1 cellular context compared by ENCODE assay signal in the genomic region with DNA sequence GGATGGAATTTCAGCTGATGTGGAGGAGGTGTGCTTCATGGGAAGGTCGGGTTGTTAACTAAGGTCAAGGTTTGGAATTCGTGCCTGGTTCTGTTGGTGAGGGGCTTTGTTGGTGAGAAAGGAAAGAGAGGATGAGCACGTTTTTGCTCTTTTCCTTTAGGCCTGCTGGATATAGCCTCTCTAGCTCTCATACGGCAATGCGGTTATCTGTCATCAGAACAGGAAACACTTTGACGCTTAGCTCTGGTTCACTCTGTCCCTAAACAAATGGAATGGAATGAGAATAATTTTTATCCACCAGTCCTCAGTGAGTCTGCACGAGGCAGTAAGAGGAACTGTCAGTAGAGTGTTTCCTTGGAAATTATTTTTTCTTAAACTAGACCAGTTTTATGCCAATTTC.
A peak's percentile ranks its signal among the peaks of the same experiment; 100 is the strongest.
TF ChIP-seq lines count a peak whose summit lies in the region.

No MANE protein-coding gene starts in this region.

TF ChIP-seq in K562, 482 proteins besides CTCF, POLR2A, EP300 and RAD21 (continued from another document and continues in another):
- TF ChIP-seq, protein P1, sequence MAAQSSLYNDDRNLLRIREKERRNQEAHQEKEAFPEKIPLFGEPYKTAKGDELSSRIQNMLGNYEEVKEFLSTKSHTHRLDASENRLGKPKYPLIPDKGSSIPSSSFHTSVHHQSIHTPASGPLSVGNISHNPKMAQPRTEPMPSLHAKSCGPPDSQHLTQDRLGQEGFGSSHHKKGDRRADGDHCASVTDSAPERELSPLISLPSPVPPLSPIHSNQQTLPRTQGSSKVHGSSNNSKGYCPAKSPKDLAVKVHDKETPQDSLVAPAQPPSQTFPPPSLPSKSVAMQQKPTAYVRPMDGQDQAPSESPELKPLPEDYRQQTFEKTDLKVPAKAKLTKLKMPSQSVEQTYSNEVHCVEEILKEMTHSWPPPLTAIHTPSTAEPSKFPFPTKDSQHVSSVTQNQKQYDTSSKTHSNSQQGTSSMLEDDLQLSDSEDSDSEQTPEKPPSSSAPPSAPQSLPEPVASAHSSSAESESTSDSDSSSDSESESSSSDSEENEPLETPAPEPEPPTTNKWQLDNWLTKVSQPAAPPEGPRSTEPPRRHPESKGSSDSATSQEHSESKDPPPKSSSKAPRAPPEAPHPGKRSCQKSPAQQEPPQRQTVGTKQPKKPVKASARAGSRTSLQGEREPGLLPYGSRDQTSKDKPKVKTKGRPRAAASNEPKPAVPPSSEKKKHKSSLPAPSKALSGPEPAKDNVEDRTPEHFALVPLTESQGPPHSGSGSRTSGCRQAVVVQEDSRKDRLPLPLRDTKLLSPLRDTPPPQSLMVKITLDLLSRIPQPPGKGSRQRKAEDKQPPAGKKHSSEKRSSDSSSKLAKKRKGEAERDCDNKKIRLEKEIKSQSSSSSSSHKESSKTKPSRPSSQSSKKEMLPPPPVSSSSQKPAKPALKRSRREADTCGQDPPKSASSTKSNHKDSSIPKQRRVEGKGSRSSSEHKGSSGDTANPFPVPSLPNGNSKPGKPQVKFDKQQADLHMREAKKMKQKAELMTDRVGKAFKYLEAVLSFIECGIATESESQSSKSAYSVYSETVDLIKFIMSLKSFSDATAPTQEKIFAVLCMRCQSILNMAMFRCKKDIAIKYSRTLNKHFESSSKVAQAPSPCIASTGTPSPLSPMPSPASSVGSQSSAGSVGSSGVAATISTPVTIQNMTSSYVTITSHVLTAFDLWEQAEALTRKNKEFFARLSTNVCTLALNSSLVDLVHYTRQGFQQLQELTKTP (IDR thresholded peaks at IDR 0.05; ENCODE audit: low read depth in 1 of 2, partially characterized antibody in 2 of 2) = peak in 1 of 2 experiments; percentile 45
- TF ChIP-seq, protein P2, sequence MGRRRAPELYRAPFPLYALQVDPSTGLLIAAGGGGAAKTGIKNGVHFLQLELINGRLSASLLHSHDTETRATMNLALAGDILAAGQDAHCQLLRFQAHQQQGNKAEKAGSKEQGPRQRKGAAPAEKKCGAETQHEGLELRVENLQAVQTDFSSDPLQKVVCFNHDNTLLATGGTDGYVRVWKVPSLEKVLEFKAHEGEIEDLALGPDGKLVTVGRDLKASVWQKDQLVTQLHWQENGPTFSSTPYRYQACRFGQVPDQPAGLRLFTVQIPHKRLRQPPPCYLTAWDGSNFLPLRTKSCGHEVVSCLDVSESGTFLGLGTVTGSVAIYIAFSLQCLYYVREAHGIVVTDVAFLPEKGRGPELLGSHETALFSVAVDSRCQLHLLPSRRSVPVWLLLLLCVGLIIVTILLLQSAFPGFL (CRISPR knock-in tag; IDR thresholded peaks at IDR 0.05) = no peak
- TF ChIP-seq, protein P3, sequence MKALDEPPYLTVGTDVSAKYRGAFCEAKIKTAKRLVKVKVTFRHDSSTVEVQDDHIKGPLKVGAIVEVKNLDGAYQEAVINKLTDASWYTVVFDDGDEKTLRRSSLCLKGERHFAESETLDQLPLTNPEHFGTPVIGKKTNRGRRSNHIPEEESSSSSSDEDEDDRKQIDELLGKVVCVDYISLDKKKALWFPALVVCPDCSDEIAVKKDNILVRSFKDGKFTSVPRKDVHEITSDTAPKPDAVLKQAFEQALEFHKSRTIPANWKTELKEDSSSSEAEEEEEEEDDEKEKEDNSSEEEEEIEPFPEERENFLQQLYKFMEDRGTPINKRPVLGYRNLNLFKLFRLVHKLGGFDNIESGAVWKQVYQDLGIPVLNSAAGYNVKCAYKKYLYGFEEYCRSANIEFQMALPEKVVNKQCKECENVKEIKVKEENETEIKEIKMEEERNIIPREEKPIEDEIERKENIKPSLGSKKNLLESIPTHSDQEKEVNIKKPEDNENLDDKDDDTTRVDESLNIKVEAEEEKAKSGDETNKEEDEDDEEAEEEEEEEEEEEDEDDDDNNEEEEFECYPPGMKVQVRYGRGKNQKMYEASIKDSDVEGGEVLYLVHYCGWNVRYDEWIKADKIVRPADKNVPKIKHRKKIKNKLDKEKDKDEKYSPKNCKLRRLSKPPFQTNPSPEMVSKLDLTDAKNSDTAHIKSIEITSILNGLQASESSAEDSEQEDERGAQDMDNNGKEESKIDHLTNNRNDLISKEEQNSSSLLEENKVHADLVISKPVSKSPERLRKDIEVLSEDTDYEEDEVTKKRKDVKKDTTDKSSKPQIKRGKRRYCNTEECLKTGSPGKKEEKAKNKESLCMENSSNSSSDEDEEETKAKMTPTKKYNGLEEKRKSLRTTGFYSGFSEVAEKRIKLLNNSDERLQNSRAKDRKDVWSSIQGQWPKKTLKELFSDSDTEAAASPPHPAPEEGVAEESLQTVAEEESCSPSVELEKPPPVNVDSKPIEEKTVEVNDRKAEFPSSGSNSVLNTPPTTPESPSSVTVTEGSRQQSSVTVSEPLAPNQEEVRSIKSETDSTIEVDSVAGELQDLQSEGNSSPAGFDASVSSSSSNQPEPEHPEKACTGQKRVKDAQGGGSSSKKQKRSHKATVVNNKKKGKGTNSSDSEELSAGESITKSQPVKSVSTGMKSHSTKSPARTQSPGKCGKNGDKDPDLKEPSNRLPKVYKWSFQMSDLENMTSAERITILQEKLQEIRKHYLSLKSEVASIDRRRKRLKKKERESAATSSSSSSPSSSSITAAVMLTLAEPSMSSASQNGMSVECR (CRISPR knock-in tag; IDR thresholded peaks at IDR 0.05) = no peak
- no peak for TF ChIP-seq CBFA2T3 (IDR thresholded peaks at IDR 0.05)
- TF ChIP-seq MYC (IDR thresholded peaks at IDR 0.05; ENCODE audit: low read depth, low read length) = no peak
- TF ChIP-seq MYC (CRISPR knock-in tag; IDR thresholded peaks at IDR 0.05; ENCODE audit: borderline replicate concordance, low read depth) = no peak
- peak; percentile 33; the same call in 1 of the 2 replicates for TF ChIP-seq ESRRA (IDR thresholded peaks at IDR 0.05; ENCODE audit: borderline replicate concordance, low read depth)
- peak; percentile 23; the same call in 1 of the 2 replicates for TF ChIP-seq TEAD4 (IDR thresholded peaks at IDR 0.05; ENCODE audit: low read length)
- TF ChIP-seq TEAD4 (CRISPR knock-in tag; IDR thresholded peaks at IDR 0.05; ENCODE audit: borderline replicate concordance) = no peak
- TF ChIP-seq KAT8 (IDR thresholded peaks at IDR 0.05; ENCODE audit: low read depth) = no peak
- TF ChIP-seq MTA3 (IDR thresholded peaks at IDR 0.05; ENCODE audit: borderline replicate concordance) = 0 out of 2 replicates have a peak, but pooled peaks have one; percentile 24
- peak; percentile 77 for TF ChIP-seq MEIS2 (IDR thresholded peaks at IDR 0.05; ENCODE audit: partially characterized antibody)
- TF ChIP-seq, protein P4, sequence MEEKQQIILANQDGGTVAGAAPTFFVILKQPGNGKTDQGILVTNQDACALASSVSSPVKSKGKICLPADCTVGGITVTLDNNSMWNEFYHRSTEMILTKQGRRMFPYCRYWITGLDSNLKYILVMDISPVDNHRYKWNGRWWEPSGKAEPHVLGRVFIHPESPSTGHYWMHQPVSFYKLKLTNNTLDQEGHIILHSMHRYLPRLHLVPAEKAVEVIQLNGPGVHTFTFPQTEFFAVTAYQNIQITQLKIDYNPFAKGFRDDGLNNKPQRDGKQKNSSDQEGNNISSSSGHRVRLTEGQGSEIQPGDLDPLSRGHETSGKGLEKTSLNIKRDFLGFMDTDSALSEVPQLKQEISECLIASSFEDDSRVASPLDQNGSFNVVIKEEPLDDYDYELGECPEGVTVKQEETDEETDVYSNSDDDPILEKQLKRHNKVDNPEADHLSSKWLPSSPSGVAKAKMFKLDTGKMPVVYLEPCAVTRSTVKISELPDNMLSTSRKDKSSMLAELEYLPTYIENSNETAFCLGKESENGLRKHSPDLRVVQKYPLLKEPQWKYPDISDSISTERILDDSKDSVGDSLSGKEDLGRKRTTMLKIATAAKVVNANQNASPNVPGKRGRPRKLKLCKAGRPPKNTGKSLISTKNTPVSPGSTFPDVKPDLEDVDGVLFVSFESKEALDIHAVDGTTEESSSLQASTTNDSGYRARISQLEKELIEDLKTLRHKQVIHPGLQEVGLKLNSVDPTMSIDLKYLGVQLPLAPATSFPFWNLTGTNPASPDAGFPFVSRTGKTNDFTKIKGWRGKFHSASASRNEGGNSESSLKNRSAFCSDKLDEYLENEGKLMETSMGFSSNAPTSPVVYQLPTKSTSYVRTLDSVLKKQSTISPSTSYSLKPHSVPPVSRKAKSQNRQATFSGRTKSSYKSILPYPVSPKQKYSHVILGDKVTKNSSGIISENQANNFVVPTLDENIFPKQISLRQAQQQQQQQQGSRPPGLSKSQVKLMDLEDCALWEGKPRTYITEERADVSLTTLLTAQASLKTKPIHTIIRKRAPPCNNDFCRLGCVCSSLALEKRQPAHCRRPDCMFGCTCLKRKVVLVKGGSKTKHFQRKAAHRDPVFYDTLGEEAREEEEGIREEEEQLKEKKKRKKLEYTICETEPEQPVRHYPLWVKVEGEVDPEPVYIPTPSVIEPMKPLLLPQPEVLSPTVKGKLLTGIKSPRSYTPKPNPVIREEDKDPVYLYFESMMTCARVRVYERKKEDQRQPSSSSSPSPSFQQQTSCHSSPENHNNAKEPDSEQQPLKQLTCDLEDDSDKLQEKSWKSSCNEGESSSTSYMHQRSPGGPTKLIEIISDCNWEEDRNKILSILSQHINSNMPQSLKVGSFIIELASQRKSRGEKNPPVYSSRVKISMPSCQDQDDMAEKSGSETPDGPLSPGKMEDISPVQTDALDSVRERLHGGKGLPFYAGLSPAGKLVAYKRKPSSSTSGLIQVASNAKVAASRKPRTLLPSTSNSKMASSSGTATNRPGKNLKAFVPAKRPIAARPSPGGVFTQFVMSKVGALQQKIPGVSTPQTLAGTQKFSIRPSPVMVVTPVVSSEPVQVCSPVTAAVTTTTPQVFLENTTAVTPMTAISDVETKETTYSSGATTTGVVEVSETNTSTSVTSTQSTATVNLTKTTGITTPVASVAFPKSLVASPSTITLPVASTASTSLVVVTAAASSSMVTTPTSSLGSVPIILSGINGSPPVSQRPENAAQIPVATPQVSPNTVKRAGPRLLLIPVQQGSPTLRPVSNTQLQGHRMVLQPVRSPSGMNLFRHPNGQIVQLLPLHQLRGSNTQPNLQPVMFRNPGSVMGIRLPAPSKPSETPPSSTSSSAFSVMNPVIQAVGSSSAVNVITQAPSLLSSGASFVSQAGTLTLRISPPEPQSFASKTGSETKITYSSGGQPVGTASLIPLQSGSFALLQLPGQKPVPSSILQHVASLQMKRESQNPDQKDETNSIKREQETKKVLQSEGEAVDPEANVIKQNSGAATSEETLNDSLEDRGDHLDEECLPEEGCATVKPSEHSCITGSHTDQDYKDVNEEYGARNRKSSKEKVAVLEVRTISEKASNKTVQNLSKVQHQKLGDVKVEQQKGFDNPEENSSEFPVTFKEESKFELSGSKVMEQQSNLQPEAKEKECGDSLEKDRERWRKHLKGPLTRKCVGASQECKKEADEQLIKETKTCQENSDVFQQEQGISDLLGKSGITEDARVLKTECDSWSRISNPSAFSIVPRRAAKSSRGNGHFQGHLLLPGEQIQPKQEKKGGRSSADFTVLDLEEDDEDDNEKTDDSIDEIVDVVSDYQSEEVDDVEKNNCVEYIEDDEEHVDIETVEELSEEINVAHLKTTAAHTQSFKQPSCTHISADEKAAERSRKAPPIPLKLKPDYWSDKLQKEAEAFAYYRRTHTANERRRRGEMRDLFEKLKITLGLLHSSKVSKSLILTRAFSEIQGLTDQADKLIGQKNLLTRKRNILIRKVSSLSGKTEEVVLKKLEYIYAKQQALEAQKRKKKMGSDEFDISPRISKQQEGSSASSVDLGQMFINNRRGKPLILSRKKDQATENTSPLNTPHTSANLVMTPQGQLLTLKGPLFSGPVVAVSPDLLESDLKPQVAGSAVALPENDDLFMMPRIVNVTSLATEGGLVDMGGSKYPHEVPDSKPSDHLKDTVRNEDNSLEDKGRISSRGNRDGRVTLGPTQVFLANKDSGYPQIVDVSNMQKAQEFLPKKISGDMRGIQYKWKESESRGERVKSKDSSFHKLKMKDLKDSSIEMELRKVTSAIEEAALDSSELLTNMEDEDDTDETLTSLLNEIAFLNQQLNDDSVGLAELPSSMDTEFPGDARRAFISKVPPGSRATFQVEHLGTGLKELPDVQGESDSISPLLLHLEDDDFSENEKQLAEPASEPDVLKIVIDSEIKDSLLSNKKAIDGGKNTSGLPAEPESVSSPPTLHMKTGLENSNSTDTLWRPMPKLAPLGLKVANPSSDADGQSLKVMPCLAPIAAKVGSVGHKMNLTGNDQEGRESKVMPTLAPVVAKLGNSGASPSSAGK (IDR thresholded peaks at IDR 0.05) = peak; percentile 73
- no peak for TF ChIP-seq EZH2 (IDR thresholded peaks at IDR 0.05; ENCODE audit: borderline replicate concordance, low read depth, low read length)
- TF ChIP-seq, protein P5, sequence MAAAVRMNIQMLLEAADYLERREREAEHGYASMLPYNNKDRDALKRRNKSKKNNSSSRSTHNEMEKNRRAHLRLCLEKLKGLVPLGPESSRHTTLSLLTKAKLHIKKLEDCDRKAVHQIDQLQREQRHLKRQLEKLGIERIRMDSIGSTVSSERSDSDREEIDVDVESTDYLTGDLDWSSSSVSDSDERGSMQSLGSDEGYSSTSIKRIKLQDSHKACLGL (CRISPR knock-in tag; IDR thresholded peaks at IDR 0.05; ENCODE audit: borderline replicate concordance, poor library complexity, severe bottlenecking) = no peak
- TF ChIP-seq SMARCA4 (IDR thresholded peaks at IDR 0.05) = peak; percentile 53; the same call in 1 of the 2 replicates
- TF ChIP-seq, protein P6, sequence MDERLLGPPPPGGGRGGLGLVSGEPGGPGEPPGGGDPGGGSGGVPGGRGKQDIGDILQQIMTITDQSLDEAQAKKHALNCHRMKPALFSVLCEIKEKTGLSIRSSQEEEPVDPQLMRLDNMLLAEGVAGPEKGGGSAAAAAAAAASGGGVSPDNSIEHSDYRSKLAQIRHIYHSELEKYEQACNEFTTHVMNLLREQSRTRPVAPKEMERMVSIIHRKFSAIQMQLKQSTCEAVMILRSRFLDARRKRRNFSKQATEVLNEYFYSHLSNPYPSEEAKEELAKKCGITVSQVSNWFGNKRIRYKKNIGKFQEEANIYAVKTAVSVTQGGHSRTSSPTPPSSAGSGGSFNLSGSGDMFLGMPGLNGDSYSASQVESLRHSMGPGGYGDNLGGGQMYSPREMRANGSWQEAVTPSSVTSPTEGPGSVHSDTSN (CRISPR knock-in tag; IDR thresholded peaks at IDR 0.05; ENCODE audit: low read depth) = no peak
- TF ChIP-seq, protein P6 (tag; conservative IDR thresholded peaks at IDR 0.05; ENCODE audit: low read depth) = 0 out of 2 replicates have a peak, but pooled peaks have one; percentile 22
- TF ChIP-seq ATF7 (IDR thresholded peaks at IDR 0.05) = 0 out of 2 replicates have a peak, but pooled peaks have one; percentile 12
- TF ChIP-seq, protein P7, sequence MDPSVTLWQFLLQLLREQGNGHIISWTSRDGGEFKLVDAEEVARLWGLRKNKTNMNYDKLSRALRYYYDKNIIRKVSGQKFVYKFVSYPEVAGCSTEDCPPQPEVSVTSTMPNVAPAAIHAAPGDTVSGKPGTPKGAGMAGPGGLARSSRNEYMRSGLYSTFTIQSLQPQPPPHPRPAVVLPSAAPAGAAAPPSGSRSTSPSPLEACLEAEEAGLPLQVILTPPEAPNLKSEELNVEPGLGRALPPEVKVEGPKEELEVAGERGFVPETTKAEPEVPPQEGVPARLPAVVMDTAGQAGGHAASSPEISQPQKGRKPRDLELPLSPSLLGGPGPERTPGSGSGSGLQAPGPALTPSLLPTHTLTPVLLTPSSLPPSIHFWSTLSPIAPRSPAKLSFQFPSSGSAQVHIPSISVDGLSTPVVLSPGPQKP (CRISPR knock-in tag; IDR thresholded peaks at IDR 0.05) = no peak
- TF ChIP-seq SMAD4 (CRISPR knock-in tag; conservative IDR thresholded peaks at IDR 0.05) = peak; percentile 40; the same call in 1 of the 2 replicates
- TF ChIP-seq CBFB (CRISPR knock-in tag; IDR thresholded peaks at IDR 0.05) = no peak
- TF ChIP-seq JUND (IDR thresholded peaks at IDR 0.05; ENCODE audit: borderline replicate concordance, low read depth, low read length) = no peak
- peak; percentile 15; the same call in 1 of the 3 replicates for TF ChIP-seq JUND (tag; IDR thresholded peaks at IDR 0.05; ENCODE audit: borderline replicate concordance, low read depth, low read length)
